Comparison of ENCODE assay signal across 1 cellular context in the genomic region with DNA sequence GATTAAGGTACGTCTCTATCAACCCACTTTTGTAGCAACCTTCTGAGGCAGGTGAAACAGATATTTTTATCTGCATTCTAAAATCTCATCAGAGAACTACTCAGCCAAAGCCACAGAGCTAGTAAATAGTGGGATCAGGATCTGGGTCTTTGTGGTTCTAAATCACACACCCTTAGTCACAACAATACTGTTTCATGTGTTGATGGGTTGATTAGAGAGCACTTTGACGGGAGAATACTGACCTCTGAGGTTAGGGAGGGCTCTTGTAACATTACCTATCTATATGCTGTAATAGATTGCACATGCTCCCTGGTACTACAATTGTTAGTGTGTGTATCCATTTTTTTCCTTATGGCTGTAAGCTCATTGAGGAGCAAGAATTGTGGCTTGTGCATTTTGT.
TF ChIP-seq lines count a peak whose summit lies in the region.

No MANE protein-coding gene starts in this region.

TF ChIP-seq in IMR-90, 13 proteins besides CTCF, POLR2A, EP300 and RAD21 (continued from another document):
- TF ChIP-seq CEBPB (IDR thresholded peaks at IDR 0.05; ENCODE audit: low read depth, low read length), result no peak
- TF ChIP-seq MAFK (IDR thresholded peaks at IDR 0.05; ENCODE audit: low read depth, low read length), result no peak
- no peak for TF ChIP-seq RCOR1 (IDR thresholded peaks at IDR 0.05; ENCODE audit: insufficient replicate concordance, low read length)
- no peak for TF ChIP-seq CHD1 (IDR thresholded peaks at IDR 0.05; ENCODE audit: low read depth, low read length)
- TF ChIP-seq, protein P1, sequence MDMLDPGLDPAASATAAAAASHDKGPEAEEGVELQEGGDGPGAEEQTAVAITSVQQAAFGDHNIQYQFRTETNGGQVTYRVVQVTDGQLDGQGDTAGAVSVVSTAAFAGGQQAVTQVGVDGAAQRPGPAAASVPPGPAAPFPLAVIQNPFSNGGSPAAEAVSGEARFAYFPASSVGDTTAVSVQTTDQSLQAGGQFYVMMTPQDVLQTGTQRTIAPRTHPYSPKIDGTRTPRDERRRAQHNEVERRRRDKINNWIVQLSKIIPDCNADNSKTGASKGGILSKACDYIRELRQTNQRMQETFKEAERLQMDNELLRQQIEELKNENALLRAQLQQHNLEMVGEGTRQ (IDR thresholded peaks at IDR 0.05; ENCODE audit: low read depth, low read length), result no peak
- no peak for TF ChIP-seq MXI1 (IDR thresholded peaks at IDR 0.05; ENCODE audit: borderline replicate concordance, low read depth, low read length)
- no peak for TF ChIP-seq NFE2L2 (IDR thresholded peaks at IDR 0.05; ENCODE audit: low read depth, low read length)
- TF ChIP-seq MAZ (IDR thresholded peaks at IDR 0.05; ENCODE audit: borderline replicate concordance, low read depth, low read length), result no peak
- TF ChIP-seq RFX5 (IDR thresholded peaks at IDR 0.05; ENCODE audit: low read depth, low read length), result no peak
- TF ChIP-seq FOS (IDR thresholded peaks at IDR 0.05; ENCODE audit: low read depth, low read length), result no peak
- TF ChIP-seq ELK1 (IDR thresholded peaks at IDR 0.05; ENCODE audit: borderline replicate concordance, low read depth, low read length), result no peak
TF ChIP-seq in IMR-90: peak in this region for 0.
